In genomic region chr11:116466231-116466630, GRCh38 we compare ENCODE assay signal across 22 cellular contexts.
"Had no signal": no experiment of that assay in that cellular context is flagged by ENCODE, and none has a peak within 500 bp of the region (broad histone marks: within the 10 kb centered on the region; RNA-seq: fewer than 3 reads in every experiment).

No MANE protein-coding gene starts in this region.

- H3K4me1 ChIP-seq: colonic mucosa, gastrocnemius medialis, heart left ventricle, left lung, right lobe of liver, testis had no signal

- H3K27ac ChIP-seq: colonic mucosa, epithelial cell of prostate, gastrocnemius medialis, heart left ventricle, hepatocyte, left lung, ovary, right lobe of liver, stomach, testis, tibial artery had no signal

- H3K27me3 ChIP-seq: colonic mucosa, gastrocnemius medialis, ovary, right lobe of liver, testis, tibial artery had no signal

- H3K4me3 ChIP-seq: colonic mucosa, gastrocnemius medialis, heart left ventricle, hepatocyte, left lung, ovary, right lobe of liver, stomach, testis, tibial artery had no signal

- DNase-seq: colonic mucosa; effector CD8-positive, alpha-beta T cell; endodermal cell; foreskin fibroblast; gastrocnemius medialis; heart left ventricle; kidney; left lung; mesendoderm; natural killer cell; occipital lobe; ovary; right lobe of liver; stimulated activated CD4-positive, alpha-beta T cell treated with anti-CD3 and anti-CD28 coated beads, Interleukin-2, amount 100 ng/mL, for 24 hours; stimulated activated CD4-positive, alpha-beta T cell treated with anti-CD3 and anti-CD28 coated beads, Interleukin-4, amount 100 ng/mL, for 24 hours; stimulated activated naive CD4-positive, alpha-beta T cell treated with Interleukin-2 at 50 U/mL for 16 hours; stomach; testis; tibial artery had no signal

- FAIRE-seq: kidney, urothelium cell line had no signal

- H3K36me3 ChIP-seq: colonic mucosa, gastrocnemius medialis, heart left ventricle, left lung, ovary, right lobe of liver, stomach, tibial artery had no signal

- H3K9me3 ChIP-seq: colonic mucosa, gastrocnemius medialis, heart left ventricle, left lung, ovary, right lobe of liver, stomach, testis, tibial artery had no signal
